8 cellular contexts compared by ENCODE assay signal in the genomic region with DNA sequence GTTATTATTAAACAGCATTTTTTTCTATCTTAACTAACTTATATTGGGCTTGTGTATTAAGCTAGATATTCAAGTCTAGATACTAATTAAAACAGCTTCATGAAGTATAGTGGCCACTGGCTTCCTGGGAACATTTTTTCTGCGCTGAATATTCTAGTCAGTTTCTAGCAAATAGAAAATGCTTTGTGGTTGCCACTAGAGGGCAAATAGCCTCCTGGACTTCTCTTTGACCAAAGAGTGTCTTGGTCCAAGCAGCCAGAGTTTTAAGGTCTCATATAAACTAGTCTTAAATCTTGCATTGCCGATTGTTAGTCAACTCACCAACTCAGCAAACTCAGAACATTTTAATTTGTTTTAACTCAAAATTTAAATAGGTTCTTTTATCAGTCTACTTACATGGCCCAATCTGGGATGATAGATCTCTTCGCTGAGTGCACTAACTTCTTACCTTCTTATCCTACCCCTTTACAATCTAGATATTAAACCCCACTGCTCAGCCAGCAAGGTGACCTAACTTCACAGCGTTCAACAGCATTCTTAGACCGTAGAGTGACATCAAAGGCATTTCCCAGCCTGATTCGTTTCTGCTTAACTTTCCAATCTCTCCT. TPM values are rescaled to one million over a fixed set of nuclear protein-coding genes. Genes with fewer than 3 reads are reported as not detected.
A peak's percentile ranks its signal among the peaks of the same experiment; 100 is the strongest.
DNase-seq lines count a peak whose midpoint lies in the region; ATAC-seq and TF ChIP-seq lines count a peak whose summit lies in the region.

No MANE protein-coding gene starts in this region.

- WGBS in spleen, 5 donors: 46 to 67% (median 62%) methylated on average over 6 of the region's 6 CpGs

- H3K4me1 ChIP-seq in spleen: no peaks in the 10 kb centered on the region

- H3K4me3 Mint-ChIP-seq in activated T-helper 17 cell treated with anti-CD3 and anti-CD28 coated beads, Interleukin-2, amount 50 U/mL, for 72 hours: no peak overlapping the region

- peak; percentile 32 for DNase-seq in A172 (ENCODE audit: low spot score)
- DNase-seq in RKO (ENCODE audit: low spot score): peak; percentile 66
- peak; percentile 34 for DNase-seq in foreskin melanocyte
- DNase-seq in spleen: no peak
- no peak for DNase-seq in NCI-H2171 (lab: John Stamatoyannopoulos, UW)

- H3K36me3 ChIP-seq in spleen: no peaks in the 10 kb centered on the region

- no peak overlapping the region for H3K27ac ChIP-seq in spleen

- peaks cover 0 to 12% (median 0%) of the 10 kb centered on the region in 7 donors for H3K27me3 ChIP-seq in spleen (replicated peaks in 1 of 7)

- TF ChIP-seq POLR2A in spleen (IDR thresholded peaks at IDR 0.05): no peak

- H3K4me3 ChIP-seq in spleen: no peak overlapping the region

- intact Hi-C loops in spleen (cut with DNase I; ENCODE audit: low total_unique reads): no loop called here

- peaks cover 8% of the 10 kb centered on the region for H3K27me3 Mint-ChIP-seq in activated T-helper 17 cell treated with anti-CD3 and anti-CD28 coated beads, Interleukin-2, amount 50 U/mL, for 72 hours

- TF ChIP-seq CTCF in spleen (IDR thresholded peaks at IDR 0.05 in 8 of 11, conservative IDR thresholded peaks at IDR 0.05 in 3 of 11): peak in 7 of 11 experiments; percentile 6 to 44 (median 24)

- peaks cover 0 to 16% (median 3%) of the 10 kb centered on the region in 8 donors for H3K9me3 ChIP-seq in spleen

- H3K9me3 Mint-ChIP-seq in activated T-helper 17 cell treated with anti-CD3 and anti-CD28 coated beads, Interleukin-2, amount 50 U/mL, for 72 hours: peaks cover 8% of the 10 kb centered on the region

- ATAC-seq in GM18909 (IDR thresholded peaks at IDR 0.05; ENCODE audit: poor library complexity, unreplicated experiment) (peak; percentile 60), GM18498 (IDR thresholded peaks at IDR 0.05; ENCODE audit: unreplicated experiment) (no peak)
- ATAC-seq in activated T-helper 17 cell treated with anti-CD3 and anti-CD28 coated beads, Interleukin-2, amount 50 U/mL, for 72 hours (replicated peaks): no peak

- no peak overlapping the region for H3K27ac Mint-ChIP-seq in activated T-helper 17 cell treated with anti-CD3 and anti-CD28 coated beads, Interleukin-2, amount 50 U/mL, for 72 hours

- H3K36me3 Mint-ChIP-seq in activated T-helper 17 cell treated with anti-CD3 and anti-CD28 coated beads, Interleukin-2, amount 50 U/mL, for 72 hours (ENCODE audit: low read depth): no peaks in the 10 kb centered on the region

- no peaks in the 10 kb centered on the region for H3K4me1 Mint-ChIP-seq in activated T-helper 17 cell treated with anti-CD3 and anti-CD28 coated beads, Interleukin-2, amount 50 U/mL, for 72 hours

RNA-seq across cellular contexts. Expression of gene ID4, which starts 24.6 kb away (rescaled TPM):
- total RNA-seq in A172 (2014; rRNA removed; shearing (Covaris generic)): 0.22 and 3.8 TPM in 2 replicates
- total RNA-seq in spleen: 10 to 100 TPM; 14.4 to 29.1 (median 19.6) TPM
- polyA plus RNA-seq in spleen: 1 to 10 TPM; 7.8 to 9.1 (median 8.3) TPM
- not detected for total RNA-seq in activated T-helper 17 cell treated with anti-CD3 and anti-CD28 coated beads, Interleukin-2, amount 50 U/mL, for 72 hours

Comparison
In these comparisons a context has a peak if more than half of its experiments do, and no peak if none do; other contexts are left out.
1. DNase-seq: peak in A172 (single experiment), RKO (single experiment) and foreskin melanocyte (single experiment); none in spleen (single experiment) and NCI-H2171 (single experiment).